ENCODE assay signal across 24 cellular contexts in the genomic region with DNA sequence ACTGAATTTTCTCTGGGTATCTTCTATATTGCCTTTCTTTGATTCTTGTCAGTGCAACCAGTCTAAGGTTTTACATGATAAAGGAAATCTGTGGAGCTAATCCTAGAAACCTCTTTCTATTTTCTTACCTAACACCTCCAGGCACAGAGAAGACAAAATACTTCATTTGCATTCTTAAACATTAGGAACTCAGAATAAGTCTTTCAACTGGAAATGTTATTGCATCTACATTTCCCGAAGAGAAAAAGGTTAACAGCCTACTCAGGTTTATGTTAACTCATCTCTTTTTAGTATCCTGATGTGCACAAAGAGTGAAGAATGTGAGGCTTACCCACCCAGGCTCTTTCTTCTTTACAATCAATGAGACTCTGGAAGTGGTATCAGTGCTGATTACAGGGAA.
"Had no signal": no experiment of that assay in that cellular context is flagged by ENCODE, and none has a peak within 500 bp of the region (broad histone marks: within the 10 kb centered on the region; RNA-seq: fewer than 3 reads in every experiment).

No MANE protein-coding gene starts in this region.

- H3K4me3 ChIP-seq: esophagus muscularis mucosa, mucosa of descending colon, right lobe of liver, skin epidermis, stomach, suprapubic skin, tibial nerve had no signal

- H3K9me3 ChIP-seq: esophagus muscularis mucosa, mucosa of descending colon, right lobe of liver, stomach, suprapubic skin, tibial nerve had no signal

- DNase-seq: activated CD4-positive, alpha-beta memory T cell treated with anti-CD3 and anti-CD28 coated beads, Interleukin-2, amount 10 ng/mL, durations not matched to agents 7 days and 5 days; activated CD4-positive, alpha-beta T cell treated with anti-CD3 and anti-CD28 coated beads, Interleukin-2, amount 10 ng/mL, durations not matched to agents 24 days and 14 days; activated effector memory CD4-positive, alpha-beta T cell treated with Interleukin-2 at 50 U/mL for 16 hours; activated naive CD4-positive, alpha-beta T cell treated with anti-CD3 and anti-CD28 coated beads for 36 hours; activated T-cell treated with anti-CD3 and anti-CD28 coated beads, Interleukin-2, amount 50 U/mL, for 72 hours; dermis blood vessel endothelial cell; effector memory CD8-positive, alpha-beta T cell; islet precursor cell; left cardiac atrium; mucosa of descending colon; nephron progenitor cell; occipital lobe; right lobe of liver; stimulated activated CD4-positive, alpha-beta T cell treated with anti-CD3 and anti-CD28 coated beads, Interleukin-2, amount 100 ng/mL, for 24 hours; stomach; T-helper 2 cell had no signal

- H3K4me3 Mint-ChIP-seq: activated CD4-positive, alpha-beta memory T cell treated with anti-CD3 and anti-CD28 coated beads, Interleukin-2, amount 10 ng/mL, durations not matched to agents 7 days and 5 days; activated CD4-positive, alpha-beta T cell treated with anti-CD3 and anti-CD28 coated beads, Interleukin-2, amount 10 ng/mL, durations not matched to agents 24 days and 14 days; activated naive CD4-positive, alpha-beta T cell treated with anti-CD3 and anti-CD28 coated beads for 36 hours; activated T-cell treated with anti-CD3 and anti-CD28 coated beads, Interleukin-2, amount 50 U/mL, for 72 hours; effector memory CD8-positive, alpha-beta T cell; memory B cell; nephron progenitor cell; stimulated activated effector memory CD8-positive, alpha-beta T cell treated with anti-CD3 and anti-CD28 coated beads, Interleukin-12 subunit alpha, Interleukin-12 subunit beta, amount 100 ng/mL, for 72 hours had no signal

- H3K4me1 ChIP-seq: esophagus muscularis mucosa, suprapubic skin, tibial nerve had no signal

- H3K9me3 Mint-ChIP-seq: activated CD4-positive, alpha-beta memory T cell treated with anti-CD3 and anti-CD28 coated beads, Interleukin-2, amount 10 ng/mL, durations not matched to agents 7 days and 5 days; activated CD4-positive, alpha-beta T cell treated with anti-CD3 and anti-CD28 coated beads, Interleukin-2, amount 10 ng/mL, durations not matched to agents 24 days and 14 days; activated naive CD4-positive, alpha-beta T cell treated with anti-CD3 and anti-CD28 coated beads for 36 hours; activated T-cell treated with anti-CD3 and anti-CD28 coated beads, Interleukin-2, amount 50 U/mL, for 72 hours; brain; effector memory CD8-positive, alpha-beta T cell; memory B cell; nephron progenitor cell; stimulated activated effector memory CD8-positive, alpha-beta T cell treated with anti-CD3 and anti-CD28 coated beads, Interleukin-12 subunit alpha, Interleukin-12 subunit beta, amount 100 ng/mL, for 72 hours had no signal

- H3K36me3 Mint-ChIP-seq: stimulated activated effector memory CD8-positive, alpha-beta T cell treated with anti-CD3 and anti-CD28 coated beads, Interleukin-12 subunit alpha, Interleukin-12 subunit beta, amount 100 ng/mL, for 72 hours had no signal

- H3K27ac ChIP-seq: esophagus muscularis mucosa, right lobe of liver, skin epidermis, stomach, suprapubic skin, tibial nerve had no signal

- H3K27me3 Mint-ChIP-seq: activated CD4-positive, alpha-beta memory T cell treated with anti-CD3 and anti-CD28 coated beads, Interleukin-2, amount 10 ng/mL, durations not matched to agents 7 days and 5 days; activated CD4-positive, alpha-beta T cell treated with anti-CD3 and anti-CD28 coated beads, Interleukin-2, amount 10 ng/mL, durations not matched to agents 24 days and 14 days; brain; effector memory CD8-positive, alpha-beta T cell; memory B cell had no signal

- H3K27me3 ChIP-seq: esophagus muscularis mucosa, right lobe of liver, stomach, suprapubic skin, tibial nerve had no signal

- H3K4me1 Mint-ChIP-seq: memory B cell; stimulated activated effector memory CD8-positive, alpha-beta T cell treated with anti-CD3 and anti-CD28 coated beads, Interleukin-12 subunit alpha, Interleukin-12 subunit beta, amount 100 ng/mL, for 72 hours had no signal

- H3K27ac Mint-ChIP-seq: activated CD4-positive, alpha-beta memory T cell treated with anti-CD3 and anti-CD28 coated beads, Interleukin-2, amount 10 ng/mL, durations not matched to agents 7 days and 5 days; activated CD4-positive, alpha-beta T cell treated with anti-CD3 and anti-CD28 coated beads, Interleukin-2, amount 10 ng/mL, durations not matched to agents 24 days and 14 days; activated naive CD4-positive, alpha-beta T cell treated with anti-CD3 and anti-CD28 coated beads for 36 hours; activated T-cell treated with anti-CD3 and anti-CD28 coated beads, Interleukin-2, amount 50 U/mL, for 72 hours; effector memory CD8-positive, alpha-beta T cell; memory B cell; nephron progenitor cell; stimulated activated effector memory CD8-positive, alpha-beta T cell treated with anti-CD3 and anti-CD28 coated beads, Interleukin-12 subunit alpha, Interleukin-12 subunit beta, amount 100 ng/mL, for 72 hours had no signal

- H3K36me3 ChIP-seq: esophagus muscularis mucosa, right lobe of liver, suprapubic skin had no signal

- ATAC-seq: activated CD4-positive, CD25-positive, alpha-beta regulatory T cell treated with anti-CD3 and anti-CD28 coated beads, Interleukin-2, amount 50 U/mL, for 24 hours; activated T-cell treated with anti-CD3 and anti-CD28 coated beads, Interleukin-2, amount 50 U/mL, for 72 hours; effector memory CD8-positive, alpha-beta T cell; left cardiac atrium; mucosa of descending colon; right lobe of liver; stimulated activated effector memory CD8-positive, alpha-beta T cell treated with anti-CD3 and anti-CD28 coated beads, Interleukin-12 subunit alpha, Interleukin-12 subunit beta, amount 100 ng/mL, for 72 hours had no signal
